Comparison of ENCODE assay signal across 9 cellular contexts in genomic region chr21:26170471-26171309, GRCh38. TPM values are rescaled to one million over a fixed set of nuclear protein-coding genes. Genes with fewer than 3 reads are reported as not detected.
DNase-seq lines count a peak whose midpoint lies in the region; ATAC-seq, FAIRE-seq and TF ChIP-seq lines count a peak whose summit lies in the region.
"Had no signal": no experiment of that assay in that cellular context is flagged by ENCODE, and none has a peak within 500 bp of the region (broad histone marks: within the 10 kb centered on the region; RNA-seq: fewer than 3 reads in every experiment).

Gene APP (minus strand): TSS chr21:26170770. CDS start chr21:26170620, 150 bp downstream.

- ATAC-seq in GM19324 (IDR thresholded peaks at IDR 0.05; ENCODE audit: low FRiP score, unreplicated experiment): peak; percentile 81
- ATAC-seq in HG03460 (IDR thresholded peaks at IDR 0.05; ENCODE audit: unreplicated experiment): peak; percentile 72

- H3K4me3 ChIP-seq in endothelial cell of umbilical vein (replicated peaks in 1 of 3; ENCODE audit: insufficient read depth in 1 of 3, low read depth in 1 of 3, low read length in 3 of 3): peak within 1 kb of the TSS; percentile 68 to 94 (median 91)

- FAIRE-seq in endothelial cell of umbilical vein (lab: Jason Lieb, UNC): peak; percentile 79
- FAIRE-seq: colon had no signal

- CTCF ChIA-PET in endothelial cell of umbilical vein (lab: Charles Lee): interaction anchor here (0.6 to 2.8 kb wide), 23 partner anchors 10 to 546 kb away, joined by 3 to 16 read pairs (median 4); no protein-coding TSS in a partner anchor

- no TSS peak for BruUV-seq in endothelial cell of umbilical vein (replicated peaks; lab: Mats Ljungman, UMichigan)

- no peaks in the 10 kb centered on the region for H3K36me3 ChIP-seq in endothelial cell of umbilical vein (ENCODE audit: control insufficient read depth in 2 of 2, extremely low read depth in 1 of 2, insufficient read depth in 2 of 2, low read length in 2 of 2)

- peak within 1 kb of the TSS; percentile 80 for H3K27ac ChIP-seq in endothelial cell of umbilical vein (ENCODE audit: insufficient read depth, low read depth, low read length)

- peak; percentile 82 for TF ChIP-seq POLR2A in endothelial cell of umbilical vein (IDR thresholded peaks at IDR 0.05; ENCODE audit: low read depth, low read length)

- dilution Hi-C loops in endothelial cell of umbilical vein (cut with MboI; ENCODE audit: extremely low pct_ligation_motif_present, low sequenced_read_pairs): loop anchor here (25.0 kb wide), 1 partner anchor 283 kb away; no protein-coding TSS in a partner anchor

- DNase-seq in C1 segment of cervical spinal cord (lab: John Stamatoyannopoulos, UW): peak; percentile 39 to 88 (median 80)
- peak; percentile 87 for DNase-seq in NCI-H82 (lab: John Stamatoyannopoulos, UW)
- DNase-seq in activated CD8-positive, alpha-beta memory T cell treated with anti-CD3 and anti-CD28 coated beads, Interleukin-2, amount 50 U/mL, for 48 hours: peak; percentile 98
- DNase-seq in endothelial cell of umbilical vein (ENCODE audit: low read depth, low spot score): peak; percentile 73
- DNase-seq in middle frontal gyrus (ENCODE audit: extremely low spot score, low spot score): peak; percentile 80
- peak; percentile 70 to 73 for DNase-seq in stimulated activated CD8-positive, alpha-beta memory T cell treated with anti-CD3 and anti-CD28 coated beads, Interleukin-2, amount 100 ng/mL, for 1 hour (ENCODE audit: low read depth in 2 of 2)

- H4K20me1 ChIP-seq in endothelial cell of umbilical vein (replicated peaks; ENCODE audit: control insufficient read depth, extremely low read depth, insufficient read depth, low read length): no peaks in the 10 kb centered on the region

- H3K9ac ChIP-seq in endothelial cell of umbilical vein (replicated peaks; ENCODE audit: extremely low read depth, insufficient read depth, low read length): peak within 1 kb of the TSS; percentile 90

- POLR2A ChIA-PET in endothelial cell of umbilical vein (lab: Charles Lee): no interaction called here

- no peaks in the 10 kb centered on the region for H3K9me1 ChIP-seq in endothelial cell of umbilical vein (replicated peaks; ENCODE audit: control insufficient read depth, extremely low read depth, insufficient read depth, low read length)

- no peaks in the 10 kb centered on the region for H3K9me3 ChIP-seq in endothelial cell of umbilical vein (replicated peaks; ENCODE audit: control insufficient read depth, insufficient read depth, low read length)

- no peaks in the 10 kb centered on the region for H3K27me3 ChIP-seq in endothelial cell of umbilical vein (ENCODE audit: control insufficient read depth in 2 of 2, insufficient read depth in 2 of 2, low read length in 2 of 2)

- peaks cover 49% of the 10 kb centered on the region for H3K79me2 ChIP-seq in endothelial cell of umbilical vein (ENCODE audit: control insufficient read depth, insufficient read depth, low read length)

- peak within 1 kb of the TSS; percentile 95 for H2AFZ ChIP-seq in endothelial cell of umbilical vein (ENCODE audit: low read depth, low read length)

- peak within 1 kb of the TSS; percentile 67 for H3K4me2 ChIP-seq in endothelial cell of umbilical vein (ENCODE audit: insufficient read depth, low read length)

- H3K4me1 ChIP-seq in endothelial cell of umbilical vein (ENCODE audit: control insufficient read depth, extremely low read depth, insufficient read depth, low read length): peaks cover 35% of the 10 kb centered on the region

- intact Hi-C loops in endothelial cell of umbilical vein (cut with micrococcal nuclease): loop anchor here (1.0 to 2.0 kb wide), 5 partner anchors 206 to 546 kb away; partner anchors contain the start of gene CYYR1

- peak; percentile 81 to 93 for TF ChIP-seq CTCF in endothelial cell of umbilical vein (IDR thresholded peaks at IDR 0.05; ENCODE audit: extremely low read depth in 1 of 2, insufficient read depth in 1 of 2, low read depth in 1 of 2, low read length in 2 of 2)

TF ChIP-seq in endothelial cell of umbilical vein, 7 proteins besides CTCF, POLR2A, EP300 and RAD21:
- no peak for TF ChIP-seq EZH2 (IDR thresholded peaks at IDR 0.05; ENCODE audit: borderline replicate concordance, low read depth, low read length, severe bottlenecking)
- peak; percentile 90 for TF ChIP-seq POLR2AphosphoS5 (IDR thresholded peaks at IDR 0.05; ENCODE audit: insufficient read depth, low read depth, low read length)

RNA-seq across cellular contexts. Expression of gene APP, which starts in this region (rescaled TPM):
- 811 and 928 TPM in 2 replicates for total RNA-seq in endothelial cell of umbilical vein
- polyA plus RNA-seq in endothelial cell of umbilical vein: 760 and 914 TPM in 2 replicates
- 844 and 980 TPM in 2 replicates for polyA plus RNA-seq in endothelial cell of umbilical vein (2011; cell fraction: cytosol; rRNA removed)
- polyA plus RNA-seq in endothelial cell of umbilical vein (2011; cell fraction: nucleus; rRNA removed): 694 and 872 TPM in 2 replicates
- 1,000 and 1,270 TPM in 2 replicates for polyA plus RNA-seq in endothelial cell of umbilical vein (2012)
- polyA minus RNA-seq in endothelial cell of umbilical vein: 1,294 and 1,444 TPM in 2 replicates
- 91.5 TPM for polyA minus RNA-seq in endothelial cell of umbilical vein (2011; cell fraction: cytosol; rRNA and poly(A)+ RNA removed)
- polyA minus RNA-seq in endothelial cell of umbilical vein (2011; cell fraction: nucleus; rRNA and poly(A)+ RNA removed): 572 and 629 TPM in 2 replicates

Comparison
In these comparisons a context has a peak if more than half of its experiments do, and no peak if none do; other contexts are left out.
1. Peak in every context shown above with its lines: DNase-seq, ATAC-seq, H3K4me3 ChIP-seq and H3K27ac ChIP-seq.